ENCODE assay signal across 2 cellular contexts in genomic region chr10:19658622-19659233, GRCh38.
TF ChIP-seq lines count a peak whose summit lies in the region.

No MANE protein-coding gene starts in this region.

TF ChIP-seq in liver, 16 proteins besides CTCF, POLR2A, EP300 and RAD21 (continued from another document):
- TF ChIP-seq REST (IDR thresholded peaks at IDR 0.05) (no peak), FOXA2 (IDR thresholded peaks at IDR 0.05) (peak; percentile 88), NR2F2 (IDR thresholded peaks at IDR 0.05) (peak; percentile 37), ZBTB33 (IDR thresholded peaks at IDR 0.05) (peak; percentile 44), GABPA (IDR thresholded peaks at IDR 0.05 in 1 of 2, conservative IDR thresholded peaks at IDR 0.05 in 1 of 2) (no peak), TAF1 (conservative IDR thresholded peaks at IDR 0.05) (no peak)

TF ChIP-seq in HepG2, 621 proteins besides CTCF, POLR2A, EP300 and RAD21 (continued from another document):
- TF ChIP-seq MXD1 (CRISPR knock-in tag; IDR thresholded peaks at IDR 0.05): no peak
